14 cellular contexts compared by ENCODE assay signal in genomic region chr10:73779539-73780197, GRCh38. TPM values are rescaled to one million over a fixed set of nuclear protein-coding genes. Genes with fewer than 3 reads are reported as not detected.
DNase-seq lines count a peak whose midpoint lies in the region; ATAC-seq and TF ChIP-seq lines count a peak whose summit lies in the region.
"Had no signal": no experiment of that assay in that cellular context is flagged by ENCODE, and none has a peak within 500 bp of the region (broad histone marks: within the 10 kb centered on the region; RNA-seq: fewer than 3 reads in every experiment).

No MANE protein-coding gene starts in this region.

- H3K27me3 Mint-ChIP-seq in stimulated activated naive CD8-positive, alpha-beta T cell treated with anti-CD3 and anti-CD28 coated beads, Interleukin-15, Interleukin-2, amounts not matched to agents 100 ng/mL and 50 ng/mL, for 24 hours, result no peaks in the 10 kb centered on the region
- H3K27me3 Mint-ChIP-seq in WTC11 (ENCODE audit: low read depth) (no peaks in the 10 kb centered on the region), glutamatergic neuron (ENCODE audit: unreplicated experiment) (peaks cover 2% of the 10 kb centered on the region)

- DNase-seq in stimulated activated naive CD8-positive, alpha-beta T cell treated with anti-CD3 and anti-CD28 coated beads, Interleukin-15, Interleukin-2, amounts not matched to agents 100 U/mL and 50 U/mL, for 24 hours, result no peak
- DNase-seq in WTC11 (ENCODE audit: low spot score) (no peak), glutamatergic neuron (no peak), tibial artery (no peak), superior temporal gyrus (ENCODE audit: extremely low spot score) (no peak)
- DNase-seq in activated CD4-positive, CD25-positive, alpha-beta regulatory T cell (lab: John Stamatoyannopoulos, UW), result no peak
- DNase-seq: dorsolateral prefrontal cortex, NCI-H1694 treated with DMSO at 0.1 percent for 48 hours, NCI-H524, posterior cingulate gyrus, upper lobe of right lung had no signal

- no peaks in the 10 kb centered on the region for H3K27me3 ChIP-seq in tibial artery
- H3K27me3 ChIP-seq: dorsolateral prefrontal cortex, upper lobe of right lung had no signal

- peaks cover 9 to 47% (median 36%) of the 10 kb centered on the region in 4 donors for H3K4me1 ChIP-seq in tibial artery

- H3K27ac ChIP-seq in tibial artery, result no peak overlapping the region
- H3K27ac ChIP-seq: dorsolateral prefrontal cortex, upper lobe of right lung had no signal

- peaks cover 13 to 46% (median 14%) of the 10 kb centered on the region in 3 donors for H3K36me3 ChIP-seq in tibial artery

- no peaks in the 10 kb centered on the region for H3K9me3 ChIP-seq in tibial artery
- H3K9me3 ChIP-seq: upper lobe of right lung had no signal

- H3K27ac Mint-ChIP-seq in stimulated activated naive CD8-positive, alpha-beta T cell treated with anti-CD3 and anti-CD28 coated beads, Interleukin-15, Interleukin-2, amounts not matched to agents 100 ng/mL and 50 ng/mL, for 24 hours, result peak overlapping the region; percentile 19
- peak overlapping the region; percentile 34; the same call in 1 of the 2 replicates for H3K27ac Mint-ChIP-seq in WTC11
- no peak overlapping the region for H3K27ac Mint-ChIP-seq in glutamatergic neuron (ENCODE audit: unreplicated experiment)

- H3K4me3 Mint-ChIP-seq in stimulated activated naive CD8-positive, alpha-beta T cell treated with anti-CD3 and anti-CD28 coated beads, Interleukin-15, Interleukin-2, amounts not matched to agents 100 ng/mL and 50 ng/mL, for 24 hours, result peak overlapping the region; percentile 93
- peak overlapping the region; percentile 99 for H3K4me3 Mint-ChIP-seq in WTC11
- peak overlapping the region; percentile 100 for H3K4me3 Mint-ChIP-seq in glutamatergic neuron (ENCODE audit: unreplicated experiment)

- intact Hi-C loops in tibial artery (cut with DNase I; ENCODE audit: low total_unique reads), result loop anchor here (10.0 kb wide), 1 partner anchor 95 kb away; the partner anchor contains the start of gene CAMK2G

- no peak for TF ChIP-seq CTCF in WTC11 (IDR thresholded peaks at IDR 0.05)
- TF ChIP-seq CTCF in glutamatergic neuron (IDR thresholded peaks at IDR 0.05; ENCODE audit: partially characterized antibody, unreplicated experiment), result no peak
- TF ChIP-seq CTCF in tibial artery (IDR thresholded peaks at IDR 0.05), result no peak

- ATAC-seq in stimulated activated naive CD8-positive, alpha-beta T cell treated with anti-CD3 and anti-CD28 coated beads, Interleukin-15, Interleukin-2, amounts not matched to agents 100 U/mL and 50 U/mL, for 24 hours, result no peak
- ATAC-seq in WTC11 (no peak), GM21737 (IDR thresholded peaks at IDR 0.05; ENCODE audit: unreplicated experiment) (no peak)
- ATAC-seq: upper lobe of right lung had no signal

- H3K4me3 ChIP-seq in tibial artery, result no peak overlapping the region
- H3K4me3 ChIP-seq: lung, upper lobe of right lung had no signal

- POLR2A ChIA-PET in WTC11 (lab: Charles Lee), result interaction anchor here (0.7 kb wide), 1 partner anchor 33 kb away, joined by 3 read pairs; no protein-coding TSS in a partner anchor

- H3K9me3 Mint-ChIP-seq in stimulated activated naive CD8-positive, alpha-beta T cell treated with anti-CD3 and anti-CD28 coated beads, Interleukin-15, Interleukin-2, amounts not matched to agents 100 ng/mL and 50 ng/mL, for 24 hours, result no peaks in the 10 kb centered on the region
- H3K9me3 Mint-ChIP-seq in WTC11, result no peaks in the 10 kb centered on the region
- peaks cover 4% of the 10 kb centered on the region for H3K9me3 Mint-ChIP-seq in glutamatergic neuron (ENCODE audit: unreplicated experiment)

- peaks cover 63% of the 10 kb centered on the region for H3K4me1 Mint-ChIP-seq in stimulated activated naive CD8-positive, alpha-beta T cell treated with anti-CD3 and anti-CD28 coated beads, Interleukin-15, Interleukin-2, amounts not matched to agents 100 ng/mL and 50 ng/mL, for 24 hours (ENCODE audit: low read depth)
- peaks cover 32% of the 10 kb centered on the region for H3K4me1 Mint-ChIP-seq in WTC11
- H3K4me1 Mint-ChIP-seq in glutamatergic neuron (ENCODE audit: low read depth, unreplicated experiment), result peaks cover 20% of the 10 kb centered on the region

- peaks cover 40% of the 10 kb centered on the region for H3K36me3 Mint-ChIP-seq in stimulated activated naive CD8-positive, alpha-beta T cell treated with anti-CD3 and anti-CD28 coated beads, Interleukin-15, Interleukin-2, amounts not matched to agents 100 ng/mL and 50 ng/mL, for 24 hours (ENCODE audit: low read depth)
- H3K36me3 Mint-ChIP-seq in WTC11 (peaks cover 21% of the 10 kb centered on the region), glutamatergic neuron (ENCODE audit: unreplicated experiment) (no peaks in the 10 kb centered on the region)

- CTCF ChIA-PET in WTC11 (lab: Charles Lee), result no interaction called here

TF ChIP-seq in WTC11, 78 proteins besides CTCF, POLR2A, EP300 and RAD21 (continues in another document):
- TF ChIP-seq KAT7 (CRISPR knock-in tag; IDR thresholded peaks at IDR 0.05; ENCODE audit: borderline replicate concordance) (no peak), FOXK1 (CRISPR knock-in tag; IDR thresholded peaks at IDR 0.05) (no peak), USF1 (CRISPR knock-in tag; IDR thresholded peaks at IDR 0.05) (no peak), AR (CRISPR knock-in tag; IDR thresholded peaks at IDR 0.05) (no peak), SP1 (CRISPR knock-in tag; conservative IDR thresholded peaks at IDR 0.05) (no peak), NFYB (CRISPR knock-in tag; conservative IDR thresholded peaks at IDR 0.05; ENCODE audit: low read depth) (no peak), MAX (CRISPR knock-in tag; IDR thresholded peaks at IDR 0.05) (no peak), USF2 (CRISPR knock-in tag; IDR thresholded peaks at IDR 0.05) (no peak), SOX15 (CRISPR knock-in tag; IDR thresholded peaks at IDR 0.05) (no peak), GRHL2 (CRISPR knock-in tag; IDR thresholded peaks at IDR 0.05; ENCODE audit: insufficient replicate concordance, severe bottlenecking) (no peak), IRF2 (CRISPR knock-in tag; IDR thresholded peaks at IDR 0.05; ENCODE audit: borderline replicate concordance, low read depth) (no peak)

RNA-seq across cellular contexts. Expression of gene CHCHD1, which starts 2.2 kb away (rescaled TPM):
- total RNA-seq in WTC11 (2021) (45.9 to 47.9 TPM (median 45.9 TPM) in 3 replicates), glutamatergic neuron (ENCODE audit: unreplicated experiment) (30.9 TPM)

RNA-seq across cellular contexts. Expression of gene ZSWIM8, which starts 5.7 kb away (rescaled TPM):
- total RNA-seq in WTC11 (2021), result 50.5 to 59.1 TPM (median 53.2 TPM) in 3 replicates
- total RNA-seq in glutamatergic neuron (ENCODE audit: unreplicated experiment), result 165 TPM

RNA-seq across cellular contexts. Expression of gene NDST2, which starts 31.7 kb away (rescaled TPM):
- total RNA-seq in WTC11 (2021) (26.3 to 32.3 TPM (median 31.1 TPM) in 3 replicates), glutamatergic neuron (ENCODE audit: unreplicated experiment) (34.4 TPM)

RNA-seq across cellular contexts. Expression of gene SEC24C, which starts 35.5 kb away (rescaled TPM):
- total RNA-seq in WTC11 (2021), result 64.2 to 74.2 TPM (median 64.5 TPM) in 3 replicates
- 91.1 TPM for total RNA-seq in glutamatergic neuron (ENCODE audit: unreplicated experiment)
